Comparison of ENCODE assay signal across 8 cellular contexts in genomic region chr9:77177143-77177893, GRCh38. TPM values are rescaled to one million over a fixed set of nuclear protein-coding genes. Genes with fewer than 3 reads are reported as not detected.
A peak's percentile ranks its signal among the peaks of the same experiment; 100 is the strongest.
DNase-seq lines count a peak whose midpoint lies in the region; TF ChIP-seq lines count a peak whose summit lies in the region.

TSS of gene VPS13A (plus strand) at chr9:77177534. CDS start at chr9:77177705, 171 bp downstream.

- no peaks in the 10 kb centered on the region for H3K27me3 ChIP-seq in stomach

- H3K4me1 ChIP-seq in stomach = peaks cover 14 to 38% (median 33%) of the 10 kb centered on the region in 4 donors

- 0 to 1% (median 0%) methylated on average over 34 to 89 of the region's 89 CpGs for WGBS in stomach, 5 donors

- POLR2A ChIA-PET in RWPE1 (lab: Yijun Ruan, JAX; ENCODE audit: low non-redundant PET) = no interaction called here

- H3K36me3 Mint-ChIP-seq in activated T-helper 2 cell treated with anti-CD3 and anti-CD28 coated beads, Interferon-gamma antibody, Interleukin-2, Interleukin-4, amounts not matched to agents 10 μg/mL and 5 μg/mL and 100 μg/mL, durations not matched to agents 14 hours and 24 hours and 36 hours (ENCODE audit: low read depth) = peaks cover 2% of the 10 kb centered on the region
- no peaks in the 10 kb centered on the region for H3K36me3 Mint-ChIP-seq in nephron progenitor cell (ENCODE audit: low read depth)

- no peaks in the 10 kb centered on the region for H3K9me3 ChIP-seq in stomach

- H3K27me3 Mint-ChIP-seq in activated T-helper 2 cell treated with anti-CD3 and anti-CD28 coated beads, Interferon-gamma antibody, Interleukin-2, Interleukin-4, amounts not matched to agents 10 μg/mL and 5 μg/mL and 100 μg/mL, durations not matched to agents 14 hours and 24 hours and 36 hours (ENCODE audit: low read depth) = peaks cover 12% of the 10 kb centered on the region
- H3K27me3 Mint-ChIP-seq in nephron progenitor cell (ENCODE audit: low read depth, poor library complexity) = peaks cover 14% of the 10 kb centered on the region

- H3K9me3 Mint-ChIP-seq in activated T-helper 2 cell treated with anti-CD3 and anti-CD28 coated beads, Interferon-gamma antibody, Interleukin-2, Interleukin-4, amounts not matched to agents 10 μg/mL and 5 μg/mL and 100 μg/mL, durations not matched to agents 14 hours and 24 hours and 36 hours = no peaks in the 10 kb centered on the region
- H3K9me3 Mint-ChIP-seq in nephron progenitor cell = no peaks in the 10 kb centered on the region

- peak within 1 kb of the TSS; percentile 90 for H3K27ac Mint-ChIP-seq in activated T-helper 2 cell treated with anti-CD3 and anti-CD28 coated beads, Interferon-gamma antibody, Interleukin-2, Interleukin-4, amounts not matched to agents 10 μg/mL and 5 μg/mL and 100 μg/mL, durations not matched to agents 14 hours and 24 hours and 36 hours
- H3K27ac Mint-ChIP-seq in nephron progenitor cell = peak within 1 kb of the TSS; percentile 50

- H3K4me3 Mint-ChIP-seq in activated T-helper 2 cell treated with anti-CD3 and anti-CD28 coated beads, Interferon-gamma antibody, Interleukin-2, Interleukin-4, amounts not matched to agents 10 μg/mL and 5 μg/mL and 100 μg/mL, durations not matched to agents 14 hours and 24 hours and 36 hours (ENCODE audit: low read depth) = peak within 1 kb of the TSS; percentile 91
- H3K4me3 Mint-ChIP-seq in nephron progenitor cell = peak within 1 kb of the TSS; percentile 97

- CTCF ChIA-PET in RWPE1 (lab: Yijun Ruan, JAX) = interaction anchor here (0.5 to 1.7 kb wide), 7 partner anchors 11 to 785 kb away, joined by 3 to 16 read pairs (median 5); no protein-coding TSS in a partner anchor

- H3K36me3 ChIP-seq in stomach = no peaks in the 10 kb centered on the region

- intact Hi-C loops in activated T-helper 2 cell treated with anti-CD3 and anti-CD28 coated beads, Interferon-gamma antibody, Interleukin-2, Interleukin-4, amounts not matched to agents 10 μg/mL and 5 μg/mL and 100 μg/mL, durations not matched to agents 14 hours and 24 hours and 36 hours (cut with micrococcal nuclease) = loop anchor here (5.0 to 10.0 kb wide), 4 partner anchors 125 to 783 kb away; partner anchors contain the start of gene RFK
- intact Hi-C loops in stomach (cut with DNase I; ENCODE audit: low total_unique reads) = no loop called here

- TF ChIP-seq EP300 in stomach (IDR thresholded peaks at IDR 0.05) = no peak

- H3K27ac ChIP-seq in RWPE1 = peak within 1 kb of the TSS; percentile 86
- H3K27ac ChIP-seq in stomach = peak within 1 kb of the TSS; percentile 62 to 92 (median 86)

- peak in 1 of 4 donors; percentile 12 for TF ChIP-seq POLR2A in stomach (IDR thresholded peaks at IDR 0.05)

- TF ChIP-seq CTCF in LNCaP clone FGC (IDR thresholded peaks at IDR 0.05; ENCODE audit: control insufficient read depth, extremely low read depth, insufficient read depth) (peak; percentile 61), RWPE1 (conservative IDR thresholded peaks at IDR 0.05; ENCODE audit: low read depth) (peak; percentile 48), fibroblast of the aortic adventitia (IDR thresholded peaks at IDR 0.05; ENCODE audit: insufficient read depth, low read length) (peak; percentile 37), nephron progenitor cell (IDR thresholded peaks at IDR 0.05) (no peak), stomach (IDR thresholded peaks at IDR 0.05) (peak in 1 of 7 experiments; percentile 26)

- peaks cover 27% of the 10 kb centered on the region for H3K4me1 Mint-ChIP-seq in activated T-helper 2 cell treated with anti-CD3 and anti-CD28 coated beads, Interferon-gamma antibody, Interleukin-2, Interleukin-4, amounts not matched to agents 10 μg/mL and 5 μg/mL and 100 μg/mL, durations not matched to agents 14 hours and 24 hours and 36 hours (ENCODE audit: low read depth)
- H3K4me1 Mint-ChIP-seq in nephron progenitor cell = peaks cover 37% of the 10 kb centered on the region

- H3K4me3 ChIP-seq in LNCaP clone FGC (ENCODE audit: low read depth, low read length) = peak within 1 kb of the TSS; percentile 78
- H3K4me3 ChIP-seq in fibroblast of the aortic adventitia (ENCODE audit: low read depth, low read length) = peak within 1 kb of the TSS; percentile 88
- H3K4me3 ChIP-seq in stomach = peak within 1 kb of the TSS; percentile 68 to 88 (median 80)

- DNase-seq in ELR (ENCODE audit: low read depth) (peak; percentile 97), H4 (ENCODE audit: low spot score) (peak; percentile 94), LNCaP clone FGC (ENCODE audit: low read depth) (peak; percentile 82), RWPE1 (ENCODE audit: low spot score) (peak; percentile 88), fibroblast of the aortic adventitia (ENCODE audit: low read depth) (peak; percentile 78), nephron progenitor cell (peak; percentile 99), stomach (peak; percentile 92)
- peak; percentile 93 for DNase-seq in activated T-helper 2 cell treated with anti-CD3 and anti-CD28 coated beads, Interferon-gamma antibody, Interleukin-2, Interleukin-4, amounts not matched to agents 10 μg/mL and 5 μg/mL and 100 μg/mL, durations not matched to agents 14 hours and 24 hours and 36 hours (ENCODE audit: low spot score)

RNA-seq across cellular contexts. Expression of gene VPS13A, which starts in this region (rescaled TPM):
- 5.8 and 8.7 TPM in 2 replicates for total RNA-seq in H4 (2014; rRNA removed; shearing (Covaris generic))
- 43.8 and 46.9 TPM in 2 replicates for total RNA-seq in activated T-helper 2 cell treated with anti-CD3 and anti-CD28 coated beads, Interferon-gamma antibody, Interleukin-2, Interleukin-4, amounts not matched to agents 10 μg/mL and 5 μg/mL and 100 μg/mL, durations not matched to agents 14 hours and 24 hours and 36 hours
- total RNA-seq in fibroblast of the aortic adventitia (ENCODE audit: low replicate concordance) (50.9 and 66.0 TPM in 2 replicates), stomach (10 to 100 TPM; 17.5 to 87.6 (median 60.4) TPM)
- 10 to 100 TPM in 1 of 3 donors, 1 to 10 TPM in 2; 3.1 to 14.1 (median 5.2) TPM for polyA plus RNA-seq in stomach

Comparison
In these comparisons a context has a peak if more than half of its experiments do, and no peak if none do; other contexts are left out.
1. Peak in every context shown above with its lines: DNase-seq, H3K4me3 ChIP-seq and H3K27ac ChIP-seq.